ENCODE assay signal across 16 cellular contexts in the genomic region with DNA sequence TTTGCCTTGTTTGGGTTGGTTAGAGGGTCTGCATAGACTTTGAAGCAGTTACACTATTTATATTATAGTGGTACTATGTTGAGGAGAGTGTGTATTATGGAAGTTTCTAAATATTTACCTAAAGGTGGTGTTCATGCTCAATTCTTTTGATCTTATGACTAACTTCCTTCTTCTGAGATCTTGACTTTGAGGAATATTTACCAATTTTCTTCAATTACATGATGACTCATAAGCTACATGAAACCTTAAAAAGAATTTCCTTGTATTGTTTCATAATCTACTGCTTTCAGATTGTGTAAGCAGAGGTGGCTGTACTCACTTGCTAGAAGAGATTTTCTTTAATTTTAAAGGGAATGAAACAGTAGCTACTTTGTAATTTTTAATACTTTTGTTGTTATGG.
DNase-seq lines count a peak whose midpoint lies in the region; ATAC-seq and TF ChIP-seq lines count a peak whose summit lies in the region.
"Had no signal": no experiment of that assay in that cellular context is flagged by ENCODE, and none has a peak within 500 bp of the region (broad histone marks: within the 10 kb centered on the region; RNA-seq: fewer than 3 reads in every experiment).

No MANE protein-coding gene starts in this region.

- no peak overlapping the region for H3K23ac ChIP-seq in mesenchymal stem cell (ENCODE audit: low read length in 2 of 2)

- intact Hi-C loops in ascending aorta (cut with DNase I), result no loop called here

- H4K91ac ChIP-seq in mesenchymal stem cell (ENCODE audit: low read length), result no peak overlapping the region

- TF ChIP-seq CTCF in fibroblast of lung (conservative IDR thresholded peaks at IDR 0.05 in 1 of 2, IDR thresholded peaks at IDR 0.05 in 1 of 2; ENCODE audit: low read depth in 1 of 2, low read length in 2 of 2) (no peak), ascending aorta (IDR thresholded peaks at IDR 0.05) (no peak)

- H3K4me2 ChIP-seq in fibroblast of lung (ENCODE audit: extremely low read depth, insufficient read depth, low read length), result no peak overlapping the region
- no peak overlapping the region for H3K4me2 ChIP-seq in mesenchymal stem cell (ENCODE audit: low read length, poor library complexity, severe bottlenecking)

- no peaks in the 10 kb centered on the region for H3K79me1 ChIP-seq in mesenchymal stem cell (replicated peaks; ENCODE audit: low read length, poor library complexity, severe bottlenecking)

- H3K4me1 ChIP-seq in fibroblast of lung (ENCODE audit: control insufficient read depth, extremely low read depth, insufficient read depth, low read length) (no peaks in the 10 kb centered on the region), ascending aorta (no peaks in the 10 kb centered on the region), mesenchymal stem cell (ENCODE audit: control insufficient read depth, insufficient read depth, low read depth, low read length) (no peaks in the 10 kb centered on the region)

- H3K27ac ChIP-seq in fibroblast of lung (ENCODE audit: insufficient read depth, low read length) (no peak overlapping the region), ascending aorta (no peak overlapping the region), mesenchymal stem cell (ENCODE audit: low read length, poor library complexity, severe bottlenecking) (no peak overlapping the region)
- H3K27ac ChIP-seq: SK-N-MC had no signal

- ATAC-seq in GM18499 (IDR thresholded peaks at IDR 0.05; ENCODE audit: insufficient read depth, unreplicated experiment) (peak; percentile 55), HG03342 (IDR thresholded peaks at IDR 0.05; ENCODE audit: unreplicated experiment) (peak; percentile 54)
- ATAC-seq: natural killer cell treated with Interleukin-12 subunit alpha and Interleukin-12 subunit beta and Interleukin-15 and Interleukin-18, amount 100 ng/mL, for 72 hours had no signal

- no peak overlapping the region for H2BK5ac ChIP-seq in mesenchymal stem cell (ENCODE audit: low read depth, low read length, poor library complexity, severe bottlenecking)

- H3K27me3 ChIP-seq in fibroblast of lung (ENCODE audit: control insufficient read depth, insufficient read depth, low read length), result no peaks in the 10 kb centered on the region
- no peaks in the 10 kb centered on the region for H3K27me3 ChIP-seq in ascending aorta
- H3K27me3 ChIP-seq in mesenchymal stem cell (ENCODE audit: control insufficient read depth in 1 of 2, insufficient read depth in 1 of 2, low read length in 2 of 2), result no peaks in the 10 kb centered on the region

- H3K9ac ChIP-seq in fibroblast of lung (ENCODE audit: insufficient read depth, low read length) (no peak overlapping the region), mesenchymal stem cell (ENCODE audit: low read length) (no peak overlapping the region)

- H3K79me2 ChIP-seq in fibroblast of lung (ENCODE audit: control insufficient read depth, insufficient read depth, low read length), result no peaks in the 10 kb centered on the region

- no peaks in the 10 kb centered on the region for H4K20me1 ChIP-seq in fibroblast of lung (ENCODE audit: control insufficient read depth, extremely low read depth, insufficient read depth, low read length)

- no peak overlapping the region for H2AK5ac ChIP-seq in mesenchymal stem cell (ENCODE audit: low read length, severe bottlenecking)

- H3K9me3 ChIP-seq in fibroblast of lung (ENCODE audit: control insufficient read depth, insufficient read depth, low read depth, low read length), result no peaks in the 10 kb centered on the region
- no peaks in the 10 kb centered on the region for H3K9me3 ChIP-seq in ascending aorta
- no peaks in the 10 kb centered on the region for H3K9me3 ChIP-seq in mesenchymal stem cell (ENCODE audit: control insufficient read depth, low read length)

- no peak overlapping the region for H3K14ac ChIP-seq in mesenchymal stem cell (ENCODE audit: low read length in 2 of 2)

- DNase-seq in OCI-M1 (lab: John Stamatoyannopoulos, UW) (peak; percentile 55), fibroblast of lung (ENCODE audit: low read depth in 2 of 2) (peak; percentile 8 to 23), NCI-H187 treated with DMSO at 0.1 percent for 48 hours (lab: John Stamatoyannopoulos, UW) (no peak), ascending aorta (ENCODE audit: low spot score in 2 of 2) (no peak), NCI-H1694 treated with DMSO at 0.1 percent for 48 hours (lab: John Stamatoyannopoulos, UW) (no peak), mesenchymal stem cell (no peak)
- DNase-seq: activated CD4-positive, alpha-beta T cell treated with anti-CD3 and anti-CD28 coated beads, Interleukin-2, amount 10 ng/mL, durations not matched to agents 24 days and 14 days; activated effector memory CD4-positive, alpha-beta T cell treated with Interleukin-2 at 50 U/mL for 16 hours; cerebellar nuclear complex; foreskin melanocyte; Karpas-422; kidney glomerular epithelial cell had no signal

- no peak overlapping the region for H2BK120ac ChIP-seq in mesenchymal stem cell (ENCODE audit: low read depth, low read length)

- H2BK15ac ChIP-seq in mesenchymal stem cell (ENCODE audit: low read depth, poor library complexity, severe bottlenecking), result no peak overlapping the region

- no peak overlapping the region for H2AFZ ChIP-seq in fibroblast of lung (ENCODE audit: low read length)
- H2AFZ ChIP-seq in mesenchymal stem cell (ENCODE audit: low read depth, low read length), result no peak overlapping the region

- H3K18ac ChIP-seq in mesenchymal stem cell (ENCODE audit: low read depth in 1 of 2, low read length in 2 of 2), result no peak overlapping the region

- H4K8ac ChIP-seq in mesenchymal stem cell (ENCODE audit: low read length), result no peak overlapping the region

- H3K4ac ChIP-seq in mesenchymal stem cell (ENCODE audit: low read depth in 1 of 2, low read length in 2 of 2), result no peak overlapping the region

- H2BK12ac ChIP-seq in mesenchymal stem cell (ENCODE audit: low read length in 2 of 2), result no peak overlapping the region

- no peaks in the 10 kb centered on the region for H3K36me3 ChIP-seq in fibroblast of lung (ENCODE audit: control insufficient read depth, insufficient read depth, low read length)
- H3K36me3 ChIP-seq in ascending aorta, result no peaks in the 10 kb centered on the region
- no peaks in the 10 kb centered on the region for H3K36me3 ChIP-seq in mesenchymal stem cell (ENCODE audit: control insufficient read depth in 1 of 2, insufficient read depth in 2 of 2, low read depth in 1 of 2, low read length in 2 of 2)

- no peak overlapping the region for H3K4me3 ChIP-seq in fibroblast of lung (replicated peaks in 1 of 4; ENCODE audit: control extremely low read depth in 1 of 4, insufficient read depth in 1 of 4, low read depth in 3 of 4, low read length in 4 of 4)
- no peak overlapping the region for H3K4me3 ChIP-seq in ascending aorta
- H3K4me3 ChIP-seq in mesenchymal stem cell (ENCODE audit: insufficient read depth in 1 of 2, low read depth in 1 of 2, low read length in 2 of 2), result no peak overlapping the region
- H3K4me3 ChIP-seq: SK-N-MC had no signal

Comparison
In these comparisons a context has a peak if more than half of its experiments do, and no peak if none do; other contexts are left out.
1. DNase-seq: peak in OCI-M1 (single experiment) and fibroblast of lung (2 of 2); none in NCI-H187 treated with DMSO at 0.1 percent for 48 hours (single experiment), ascending aorta (0 of 2), NCI-H1694 treated with DMSO at 0.1 percent for 48 hours (single experiment) and mesenchymal stem cell (single experiment).